Comparison of ENCODE assay signal across 10 cellular contexts in the genomic region with DNA sequence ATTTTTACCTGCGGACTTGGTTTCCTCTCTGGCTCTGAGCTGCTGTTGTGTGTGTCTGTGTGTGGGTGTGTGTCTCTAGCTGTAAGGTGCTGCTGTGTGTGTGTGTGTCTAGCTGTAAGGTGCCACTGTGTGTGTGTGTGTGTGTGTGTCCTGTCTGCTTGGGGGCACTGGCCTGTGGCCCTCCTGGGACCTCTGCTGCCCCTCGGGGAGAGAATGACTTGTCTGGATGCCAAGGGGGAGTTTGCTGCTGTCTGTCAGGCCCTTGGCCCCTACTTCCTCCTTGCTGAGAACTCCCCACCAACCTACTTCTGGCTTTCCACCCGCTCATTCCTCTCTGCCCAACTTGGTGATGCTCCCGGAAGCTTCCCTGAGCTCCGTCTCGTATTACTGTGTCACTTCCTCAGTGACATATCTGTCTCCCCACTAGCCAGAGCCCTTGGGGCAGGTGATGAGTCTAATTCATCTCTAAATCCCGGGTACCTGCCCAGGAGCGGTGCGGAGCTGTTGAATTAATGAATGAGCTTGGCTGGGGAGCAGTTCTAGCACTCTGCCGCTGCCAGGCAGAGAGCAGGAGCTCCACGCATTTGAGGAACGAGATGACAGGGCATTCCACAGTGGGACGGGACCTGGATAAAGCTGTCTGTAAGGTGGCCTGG. TPM values are rescaled to one million over a fixed set of nuclear protein-coding genes. Genes with fewer than 3 reads are reported as not detected.
DNase-seq lines count a peak whose midpoint lies in the region; ATAC-seq, FAIRE-seq and TF ChIP-seq lines count a peak whose summit lies in the region.
"Had no signal": no experiment of that assay in that cellular context is flagged by ENCODE, and none has a peak within 500 bp of the region (broad histone marks: within the 10 kb centered on the region; RNA-seq: fewer than 3 reads in every experiment).

No MANE protein-coding gene starts in this region.

- peaks cover 5% of the 10 kb centered on the region for H3K4me1 ChIP-seq in effector memory CD4-positive, alpha-beta T cell (ENCODE audit: control insufficient read depth, insufficient read depth, low read length, poor library complexity, severe bottlenecking)
- peaks cover 33% of the 10 kb centered on the region for H3K4me1 ChIP-seq in rectal smooth muscle tissue (ENCODE audit: control insufficient read depth, insufficient read depth, low read length)
- H3K4me1 ChIP-seq: SJSA1 had no signal

- TF ChIP-seq CTCF in RWPE1 (conservative IDR thresholded peaks at IDR 0.05; ENCODE audit: low read depth): no peak
- TF ChIP-seq CTCF in glutamatergic neuron (IDR thresholded peaks at IDR 0.05; ENCODE audit: partially characterized antibody, unreplicated experiment): no peak

- POLR2A ChIA-PET in RWPE1 (lab: Yijun Ruan, JAX; ENCODE audit: low non-redundant PET): no interaction called here

- H3K9me3 Mint-ChIP-seq in glutamatergic neuron (ENCODE audit: unreplicated experiment): peaks cover 6% of the 10 kb centered on the region

- no peak for TF ChIP-seq POLR2A in GM12892 (IDR thresholded peaks at IDR 0.05; ENCODE audit: low read depth, low read length)

- ATAC-seq in GM18858 (IDR thresholded peaks at IDR 0.05; ENCODE audit: unreplicated experiment): no peak

- no peak overlapping the region for H3K4me3 Mint-ChIP-seq in glutamatergic neuron (ENCODE audit: unreplicated experiment)

- H3K36me3 ChIP-seq in effector memory CD4-positive, alpha-beta T cell (ENCODE audit: control insufficient read depth, insufficient read depth, low read length): peaks cover 35% of the 10 kb centered on the region
- H3K36me3 ChIP-seq in rectal smooth muscle tissue (ENCODE audit: control insufficient read depth, insufficient read depth, low read length): peaks cover 19% of the 10 kb centered on the region

- FAIRE-seq in GM12892 (lab: Jason Lieb, UNC): no peak

- H3K4me1 Mint-ChIP-seq in glutamatergic neuron (ENCODE audit: low read depth, unreplicated experiment): peaks cover 15% of the 10 kb centered on the region

- H3K9ac ChIP-seq in rectal smooth muscle tissue (ENCODE audit: low read length): peak overlapping the region; percentile 21

- H3K27ac Mint-ChIP-seq in glutamatergic neuron (ENCODE audit: unreplicated experiment): no peak overlapping the region

- DNase-seq in EH (ENCODE audit: low read depth): peak; percentile 50
- DNase-seq in RWPE1 (ENCODE audit: low spot score): no peak
- DNase-seq in effector memory CD4-positive, alpha-beta T cell: no peak
- DNase-seq in glutamatergic neuron: no peak
- DNase-seq in GM12892 (ENCODE audit: insufficient read length): no peak
- no peak for DNase-seq in HuH-7 (ENCODE audit: low spot score)
- DNase-seq: GOT3 had no signal

- CTCF ChIA-PET in RWPE1 (lab: Yijun Ruan, JAX): no interaction called here

- peaks cover 4% of the 10 kb centered on the region for H3K27me3 Mint-ChIP-seq in glutamatergic neuron (ENCODE audit: unreplicated experiment)

- H3K27ac ChIP-seq in RWPE1: peak overlapping the region; percentile 50
- H3K27ac ChIP-seq in effector memory CD4-positive, alpha-beta T cell (ENCODE audit: insufficient read depth, low read length, poor library complexity, severe bottlenecking): peak overlapping the region; percentile 13
- peak overlapping the region; percentile 77 for H3K27ac ChIP-seq in rectal smooth muscle tissue (ENCODE audit: low read depth, low read length)
- H3K27ac ChIP-seq: SJSA1 had no signal

- H3K9me3 ChIP-seq in effector memory CD4-positive, alpha-beta T cell (ENCODE audit: control insufficient read depth, low read length): no peaks in the 10 kb centered on the region
- H3K9me3 ChIP-seq: SJSA1 had no signal

- H3K36me3 Mint-ChIP-seq in glutamatergic neuron (ENCODE audit: unreplicated experiment): no peaks in the 10 kb centered on the region

- no peak overlapping the region for H3K4me3 ChIP-seq in effector memory CD4-positive, alpha-beta T cell (ENCODE audit: insufficient read depth, low read depth, low read length, poor library complexity, severe bottlenecking)
- H3K4me3 ChIP-seq in rectal smooth muscle tissue (ENCODE audit: low read length): no peak overlapping the region
- H3K4me3 ChIP-seq: SJSA1 had no signal

- no peaks in the 10 kb centered on the region for H3K27me3 ChIP-seq in effector memory CD4-positive, alpha-beta T cell (replicated peaks; ENCODE audit: control insufficient read depth, insufficient read depth, low read length, poor library complexity, severe bottlenecking)
- H3K27me3 ChIP-seq in rectal smooth muscle tissue (ENCODE audit: control insufficient read depth, insufficient read depth, low read length): no peaks in the 10 kb centered on the region
- H3K27me3 ChIP-seq: SJSA1 had no signal

RNA-seq across cellular contexts. Expression of a gene that starts 45.3 kb away (rescaled TPM):
- not detected for total RNA-seq in glutamatergic neuron (ENCODE audit: unreplicated experiment)
- polyA plus RNA-seq in GM12892 (2012; ENCODE audit: missing spikeins): not detected
- total RNA-seq: SJSA1 had no signal

RNA-seq across cellular contexts. Expression of a gene that starts 52.0 kb away (rescaled TPM):
- total RNA-seq in glutamatergic neuron (ENCODE audit: unreplicated experiment): 66.6 TPM
- 48.4 TPM for polyA plus RNA-seq in GM12892 (2012; ENCODE audit: missing spikeins)

Comparison
In these comparisons a context has a peak if more than half of its experiments do, and no peak if none do; other contexts are left out.
1. H3K27ac ChIP-seq: peak in every context shown above with its lines; median percentile 77 in rectal smooth muscle tissue; 50 in RWPE1; 13 in effector memory CD4-positive, alpha-beta T cell.